Comparison of ENCODE assay signal across 8 cellular contexts in genomic region chr10:34637419-34637911, GRCh38.
DNase-seq lines count a peak whose midpoint lies in the region; ATAC-seq, FAIRE-seq and TF ChIP-seq lines count a peak whose summit lies in the region.

No MANE protein-coding gene starts in this region.

- peak overlapping the region; percentile 66 for H3K4me2 ChIP-seq in DOHH2 (ENCODE audit: low read length)

- peaks cover 4% of the 10 kb centered on the region for H3F3A ChIP-seq in DOHH2 (ENCODE audit: control insufficient read depth, insufficient read depth)

- no peaks in the 10 kb centered on the region for H3K27me3 ChIP-seq in DOHH2 (ENCODE audit: control insufficient read depth, low read length)

- H3K4me3 ChIP-seq in DOHH2 (ENCODE audit: low read length), result peak overlapping the region; percentile 56

- H3K4me1 ChIP-seq in DOHH2 (ENCODE audit: control insufficient read depth, low read length), result peaks cover 30% of the 10 kb centered on the region

- H3K27ac ChIP-seq in DOHH2 (ENCODE audit: low read depth, low read length), result peak overlapping the region; percentile 75

- ATAC-seq in GM21360 (IDR thresholded peaks at IDR 0.05; ENCODE audit: unreplicated experiment) (peak; percentile 79), HG03575 (IDR thresholded peaks at IDR 0.05; ENCODE audit: extremely low read depth, insufficient number of reproducible peaks, low FRiP score, unreplicated experiment) (peak; percentile 86), Right ventricle myocardium superior (ENCODE audit: poor library complexity) (peak; percentile 78)

- H4K20me1 ChIP-seq in DOHH2 (ENCODE audit: control insufficient read depth, insufficient read depth, low read depth, low read length), result no peaks in the 10 kb centered on the region

- H3K9me3 ChIP-seq in DOHH2 (ENCODE audit: control insufficient read depth, insufficient read depth, low read length), result no peaks in the 10 kb centered on the region

- no peaks in the 10 kb centered on the region for H3K79me2 ChIP-seq in DOHH2 (ENCODE audit: control insufficient read depth, low read length)

- no peaks in the 10 kb centered on the region for H3K9me2 ChIP-seq in DOHH2 (replicated peaks; ENCODE audit: control insufficient read depth, low read length)

- TF ChIP-seq CTCF in DOHH2 (IDR thresholded peaks at IDR 0.05; ENCODE audit: low read depth, low read length, poor library complexity, severe bottlenecking), result peak; percentile 99

- intact Hi-C loops in Right ventricle myocardium superior (cut with DNase I), result loop anchor here (5.0 kb wide), 1 partner anchor 110 kb away; no protein-coding TSS in a partner anchor

- no peaks in the 10 kb centered on the region for H3K36me3 ChIP-seq in DOHH2 (ENCODE audit: control insufficient read depth, low read length)

- peak; percentile 16 for DNase-seq in RCC 7860 (ENCODE audit: low spot score)
- DNase-seq in activated effector memory CD4-positive, alpha-beta T cell treated with anti-CD3 and anti-CD28 coated beads, Interleukin-2, amount 50 U/mL, for 16 hours, result peak; percentile 87
- DNase-seq in Right ventricle myocardium superior, result peak; percentile 79
- DNase-seq in putamen (ENCODE audit: low spot score), result peak; percentile 37
- no peak for DNase-seq in kidney glomerular epithelial cell (lab: John Stamatoyannopoulos, UW)

- FAIRE-seq in RCC 7860 (lab: Jason Lieb, UNC), result no peak
